8 cellular contexts compared by ENCODE assay signal in the genomic region with DNA sequence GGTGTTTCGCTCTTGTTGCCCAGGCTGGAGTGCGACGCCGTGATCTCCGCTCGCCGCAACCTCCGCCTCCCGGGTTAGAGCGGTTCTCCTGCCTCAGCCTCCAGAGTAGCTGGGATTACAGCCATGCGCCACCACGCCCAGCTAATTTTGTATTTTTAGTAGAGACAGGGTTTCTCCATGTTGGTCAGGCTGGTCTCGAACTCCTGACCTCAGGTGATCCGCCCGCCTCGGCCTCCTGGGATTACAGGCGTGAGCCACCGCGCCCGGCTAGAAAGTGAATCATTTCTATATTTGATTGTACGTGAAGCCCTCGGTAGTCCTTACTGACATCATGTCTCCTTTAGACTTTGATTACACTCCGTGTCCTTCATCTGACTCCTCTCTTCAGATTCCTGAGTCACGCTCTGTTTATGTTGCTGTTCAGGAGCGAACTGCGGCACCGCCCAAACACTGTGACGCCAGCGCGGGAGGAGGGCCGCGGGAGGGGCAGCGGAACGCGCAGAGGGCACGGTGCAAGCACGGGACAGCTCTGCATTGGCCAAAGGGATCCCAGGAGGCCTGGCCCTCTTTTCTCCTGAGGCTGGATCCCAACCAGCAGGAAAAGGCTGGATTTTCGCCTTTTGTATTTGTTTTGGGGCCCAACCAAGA. TPM values are rescaled to one million over a fixed set of nuclear protein-coding genes. Genes with fewer than 3 reads are reported as not detected.
DNase-seq lines count a peak whose midpoint lies in the region; ATAC-seq and TF ChIP-seq lines count a peak whose summit lies in the region.

No MANE protein-coding gene starts in this region.

- peaks cover 8% of the 10 kb centered on the region for H3K27me3 Mint-ChIP-seq in HFFc6 (ENCODE audit: insufficient read depth)

- TF ChIP-seq CTCF in DND-41 (IDR thresholded peaks at IDR 0.05; ENCODE audit: borderline replicate concordance, extremely low read depth, low read length, poor library complexity, severe bottlenecking) = no peak
- no peak for TF ChIP-seq CTCF in HFFc6 (IDR thresholded peaks at IDR 0.05)
- peak in 2 of 5 experiments; percentile 7 to 23 for TF ChIP-seq CTCF in tibial nerve (IDR thresholded peaks at IDR 0.05)

- H3K4me3 Mint-ChIP-seq in HFFc6 = peak overlapping the region; percentile 99

- DNase-seq in DND-41 (peak; percentile 75), HFFc6 (peak; percentile 99), NCI-H1436 treated with DMSO at 0.1 percent for 48 hours (lab: John Stamatoyannopoulos, UW) (peak; percentile 48), T-helper 22 cell (ENCODE audit: low read depth) (peak; percentile 80), anterior cingulate cortex (lab: John Stamatoyannopoulos, UW) (peak; percentile 39 to 96 (median 88)), left cardiac atrium (peak; percentile 98), trophoblast cell (peak; percentile 99), tibial nerve (ENCODE audit: low spot score in 2 of 2) (peak; percentile 92 to 93)

- H3K27ac Mint-ChIP-seq in HFFc6 = peak overlapping the region; percentile 99

- peaks cover 11% of the 10 kb centered on the region for H3K79me1 ChIP-seq in trophoblast cell (ENCODE audit: low read length)

- TF ChIP-seq EP300 in tibial nerve (IDR thresholded peaks at IDR 0.05) = peak; percentile 99

- H3K9ac ChIP-seq in DND-41 (ENCODE audit: low read depth, low read length) = peak overlapping the region; percentile 64
- no peak overlapping the region for H3K9ac ChIP-seq in trophoblast cell (ENCODE audit: low read length)

- H4K12ac ChIP-seq in trophoblast cell (ENCODE audit: low read depth, low read length) = no peak overlapping the region

- no peaks in the 10 kb centered on the region for H4K20me1 ChIP-seq in DND-41 (ENCODE audit: insufficient read depth, low read length)

- peak overlapping the region; percentile 63 for H4K8ac ChIP-seq in trophoblast cell (ENCODE audit: low read depth, low read length)

- no peak overlapping the region for H3K18ac ChIP-seq in trophoblast cell (ENCODE audit: low read length)

- intact Hi-C loops in left cardiac atrium (cut with DNase I) = no loop called here

- H3K4me1 ChIP-seq in DND-41 (ENCODE audit: insufficient read depth, low read length) = peaks cover 38% of the 10 kb centered on the region
- peaks cover 2 to 7% of the 10 kb centered on the region in 2 experiments for H3K4me1 ChIP-seq in trophoblast cell (ENCODE audit: control insufficient read depth in 1 of 2, insufficient read depth in 2 of 2, low read length in 2 of 2)
- peaks cover 0 to 27% (median 2%) of the 10 kb centered on the region in 4 donors for H3K4me1 ChIP-seq in tibial nerve

- no peak overlapping the region for H2BK12ac ChIP-seq in trophoblast cell (ENCODE audit: low read length)

- H3K9me3 ChIP-seq in DND-41 (ENCODE audit: insufficient read depth, low read length, severe bottlenecking) = no peaks in the 10 kb centered on the region
- H3K9me3 ChIP-seq in trophoblast cell (ENCODE audit: insufficient read depth, low read depth, low read length) = no peaks in the 10 kb centered on the region
- no peaks in the 10 kb centered on the region for H3K9me3 ChIP-seq in tibial nerve

- peaks cover 29% of the 10 kb centered on the region for H3K4me1 Mint-ChIP-seq in HFFc6 (ENCODE audit: low read depth)

- no peak overlapping the region for H3K14ac ChIP-seq in trophoblast cell (ENCODE audit: low read length)

- WGBS in trophoblast cell (ENCODE audit: extremely low coverage, insufficient coverage, insufficient read length) = no CpG with 5 or more reads among the region's 38 CpGs
- WGBS in tibial nerve, 2 donors = 33 to 36% methylated on average over 38 of the region's 38 CpGs

- H3K36me3 Mint-ChIP-seq in HFFc6 (ENCODE audit: low read depth) = peaks cover 17% of the 10 kb centered on the region

- no peaks in the 10 kb centered on the region for H3K36me3 ChIP-seq in DND-41 (ENCODE audit: insufficient read depth, low read length)
- H3K36me3 ChIP-seq in trophoblast cell (ENCODE audit: control insufficient read depth in 1 of 2, insufficient read depth in 2 of 2, low read length in 2 of 2) = no peaks in the 10 kb centered on the region
- peaks cover 0 to under 1% (median 0%) of the 10 kb centered on the region in 3 donors for H3K36me3 ChIP-seq in tibial nerve

- TF ChIP-seq POLR2A in tibial nerve (IDR thresholded peaks at IDR 0.05) = peak; percentile 29 to 62

- no peak overlapping the region for H3K4ac ChIP-seq in trophoblast cell (ENCODE audit: low read depth, low read length)

- H3K4me3 ChIP-seq in DND-41 (ENCODE audit: low read depth in 1 of 2, low read length in 2 of 2) = peak overlapping the region; percentile 95 to 98; a peak in 3 of 4 replicates
- H3K4me3 ChIP-seq in trophoblast cell (ENCODE audit: low read depth, low read length) = no peak overlapping the region
- peak overlapping the region; percentile 71 to 97 (median 86) for H3K4me3 ChIP-seq in tibial nerve

- peak overlapping the region; percentile 97 for H2AFZ ChIP-seq in DND-41 (ENCODE audit: low read depth, low read length)
- H2AFZ ChIP-seq in trophoblast cell (ENCODE audit: insufficient read depth, low read length, poor library complexity) = no peak overlapping the region

- H3K4me2 ChIP-seq in DND-41 (ENCODE audit: insufficient read depth, low read length) = peak overlapping the region; percentile 100
- H3K4me2 ChIP-seq in trophoblast cell (ENCODE audit: low read length) = peak overlapping the region; percentile 81

- H3K9me3 Mint-ChIP-seq in HFFc6 = no peaks in the 10 kb centered on the region; the same call in 1 of the 2 replicates

- no peak overlapping the region for H4K91ac ChIP-seq in trophoblast cell (ENCODE audit: low read depth, low read length)

- H2BK5ac ChIP-seq in trophoblast cell (ENCODE audit: low read depth, low read length, poor library complexity) = no peak overlapping the region

- H3K27me3 ChIP-seq in DND-41 (ENCODE audit: insufficient read depth, low read length, poor library complexity) (peaks cover 10% of the 10 kb centered on the region), trophoblast cell (ENCODE audit: insufficient read depth, low read length) (no peaks in the 10 kb centered on the region), tibial nerve (no peaks in the 10 kb centered on the region)

- ATAC-seq in DND-41 (ENCODE audit: insufficient read depth, low read depth) (peak; percentile 77), left cardiac atrium (peak; percentile 91 to 94)

- H3K23ac ChIP-seq in trophoblast cell (ENCODE audit: low read length) = no peak overlapping the region

- H3K27ac ChIP-seq in DND-41 (ENCODE audit: low read length) = peak overlapping the region; percentile 45; the same call in 1 of the 2 replicates
- peak overlapping the region; percentile 80 for H3K27ac ChIP-seq in trophoblast cell (ENCODE audit: low read depth, low read length)
- H3K27ac ChIP-seq in tibial nerve = peak overlapping the region; percentile 97 to 100 (median 100)

- H3K79me2 ChIP-seq in DND-41 (ENCODE audit: insufficient read depth, low read length) (no peaks in the 10 kb centered on the region), trophoblast cell (ENCODE audit: control insufficient read depth, insufficient read depth, low read length, poor library complexity) (peaks cover 3% of the 10 kb centered on the region)

- H2AK5ac ChIP-seq in trophoblast cell (ENCODE audit: low read length) = no peak overlapping the region

- H2BK120ac ChIP-seq in trophoblast cell (ENCODE audit: insufficient read depth, low read length, poor library complexity) = no peak overlapping the region

RNA-seq across cellular contexts. Expression of gene GABARAPL1, which starts 0.6 kb away (rescaled TPM):
- 100 to 1,000 TPM; 152 to 231 (median 162) TPM for total RNA-seq in HFFc6 (2021; fragmentation: NEBNext Ultra II Directional; extraction: Animal tissue kit (Norgen Biotek cat#: 25700))
- total RNA-seq in left cardiac atrium = 100 to 1,000 TPM; 167 to 280 TPM
- polyA plus RNA-seq in trophoblast cell (2013) = 84.3 and 86.6 TPM in 2 replicates
- total RNA-seq in tibial nerve = 100 to 1,000 TPM; 116 to 168 (median 160) TPM

RNA-seq across cellular contexts. Expression of gene TMEM52B, which starts 33.3 kb away (rescaled TPM):
- 1 to 10 TPM in 4 of 6 experiments, under 1 TPM in 2; 0.74 to 2.3 (median 1.1) TPM for total RNA-seq in HFFc6 (2021; fragmentation: NEBNext Ultra II Directional; extraction: Animal tissue kit (Norgen Biotek cat#: 25700))
- total RNA-seq in left cardiac atrium = not detected
- polyA plus RNA-seq in trophoblast cell (2013) = 2.4 and 2.7 TPM in 2 replicates
- total RNA-seq in tibial nerve = under 1 TPM in 1 of 4 donors, not detected in 3; 0.21 TPM

RNA-seq across cellular contexts. Expression of gene OLR1, which starts 40.2 kb away (rescaled TPM):
- total RNA-seq in HFFc6 (2021; fragmentation: NEBNext Ultra II Directional; extraction: Animal tissue kit (Norgen Biotek cat#: 25700)) = 10 to 100 TPM; 30.3 to 53.6 (median 40.0) TPM
- total RNA-seq in left cardiac atrium (under 1 TPM in 1 of 2 donors, not detected in 1; 0.60 TPM), tibial nerve (10 to 100 TPM in 1 of 4 donors, 1 to 10 TPM in 2, under 1 TPM in 1; 0.84 to 18.1 (median 2.2) TPM)
- 13.8 and 15.0 TPM in 2 replicates for polyA plus RNA-seq in trophoblast cell (2013)

Comparison
In these comparisons a context has a peak if more than half of its experiments do, and no peak if none do; other contexts are left out.
1. DNase-seq: peak in every context shown above with its lines; median percentile 99 in HFFc6; 99 in trophoblast cell; 98 in left cardiac atrium; 92 in tibial nerve; 88 in anterior cingulate cortex; 80 in T-helper 22 cell; 75 in DND-41; 48 in NCI-H1436 treated with DMSO at 0.1 percent for 48 hours.
2. H3K27ac ChIP-seq: peak in every context shown above with its lines; median percentile 100 in tibial nerve; 80 in trophoblast cell; 45 in DND-41.